15 cellular contexts compared by ENCODE assay signal in genomic region chrX:42131856-42132255, GRCh38.
A peak's percentile ranks its signal among the peaks of the same experiment; 100 is the strongest.
DNase-seq lines count a peak whose midpoint lies in the region; ATAC-seq and TF ChIP-seq lines count a peak whose summit lies in the region.
"Had no signal": no experiment of that assay in that cellular context is flagged by ENCODE, and none has a peak within 500 bp of the region (broad histone marks: within the 10 kb centered on the region; RNA-seq: fewer than 3 reads in every experiment).

No MANE protein-coding gene starts in this region.

- no peaks in the 10 kb centered on the region for H3K27me3 Mint-ChIP-seq in endodermal cell (ENCODE audit: insufficient read depth)

- DNase-seq in right cardiac atrium (no peak), right atrium auricular region (ENCODE audit: low spot score) (no peak), choroid plexus epithelial cell (ENCODE audit: low read depth) (peak; percentile 12), foreskin keratinocyte (no peak), endodermal cell (no peak), LoVo (ENCODE audit: low spot score) (no peak), left colon (no peak)
- DNase-seq: C1 segment of cervical spinal cord, GDM1, NCI-H1436, NCI-H2029 treated with DMSO at 0.1 percent for 48 hours, NCI-H2171 treated with DMSO at 0.1 percent for 48 hours, NCI-H748 treated with DMSO at 0.1 percent for 48 hours had no signal

- H3K4me1 ChIP-seq in right cardiac atrium (ENCODE audit: control insufficient read depth, insufficient read depth, low read length) (no peaks in the 10 kb centered on the region), right atrium auricular region (no peaks in the 10 kb centered on the region), foreskin keratinocyte (no peaks in the 10 kb centered on the region), endodermal cell (ENCODE audit: control insufficient read depth, insufficient read depth, low read length) (no peaks in the 10 kb centered on the region)

- H3K27me3 ChIP-seq in right cardiac atrium (ENCODE audit: control insufficient read depth, insufficient read depth), result no peaks in the 10 kb centered on the region
- no peaks in the 10 kb centered on the region for H3K27me3 ChIP-seq in right atrium auricular region
- H3K27me3 ChIP-seq in foreskin keratinocyte, result no peaks in the 10 kb centered on the region
- no peaks in the 10 kb centered on the region for H3K27me3 ChIP-seq in endodermal cell (ENCODE audit: control insufficient read depth, insufficient read depth, low read length, poor library complexity, severe bottlenecking)

- H3K4me3 Mint-ChIP-seq in endodermal cell, result no peak overlapping the region
- H3K4me3 Mint-ChIP-seq: IgD-negative memory B cell had no signal

- no peak overlapping the region for H3K27ac Mint-ChIP-seq in endodermal cell
- H3K27ac Mint-ChIP-seq: IgD-negative memory B cell had no signal

- no peak overlapping the region for H3K9ac ChIP-seq in endodermal cell (ENCODE audit: extremely low read depth, low read length, poor library complexity, severe bottlenecking)

- ATAC-seq in right cardiac atrium (peak; percentile 50 to 51), foreskin keratinocyte (peak; percentile 20), HG03520 (IDR thresholded peaks at IDR 0.05; ENCODE audit: unreplicated experiment) (no peak), left colon (no peak)

- H3K9me3 Mint-ChIP-seq in endodermal cell, result peaks cover 31% of the 10 kb centered on the region

- H3K27ac ChIP-seq in right cardiac atrium (ENCODE audit: low read length), result no peak overlapping the region
- H3K27ac ChIP-seq in right atrium auricular region, result no peak overlapping the region
- H3K27ac ChIP-seq in foreskin keratinocyte, result no peak overlapping the region
- H3K27ac ChIP-seq in endodermal cell (ENCODE audit: low read depth, low read length), result no peak overlapping the region

- H3K9me3 ChIP-seq in right cardiac atrium (ENCODE audit: control insufficient read depth, low read length) (no peaks in the 10 kb centered on the region), right atrium auricular region (peaks cover 0 to 12% of the 10 kb centered on the region in 2 donors), endodermal cell (ENCODE audit: control insufficient read depth, low read length) (no peaks in the 10 kb centered on the region)

- intact Hi-C loops in right cardiac atrium (cut with DNase I) (no loop called here), left colon (cut with DNase I, micrococcal nuclease) (no loop called here)

- H3K36me3 ChIP-seq in right atrium auricular region (no peaks in the 10 kb centered on the region), endodermal cell (ENCODE audit: control insufficient read depth, insufficient read depth, low read length) (no peaks in the 10 kb centered on the region)

- no peaks in the 10 kb centered on the region for H3K36me3 Mint-ChIP-seq in endodermal cell (ENCODE audit: low read depth)
- H3K36me3 Mint-ChIP-seq: IgD-negative memory B cell had no signal

- TF ChIP-seq CTCF in right atrium auricular region (IDR thresholded peaks at IDR 0.05) (no peak), choroid plexus epithelial cell (conservative IDR thresholded peaks at IDR 0.05; ENCODE audit: low read depth, low read length) (no peak), foreskin keratinocyte (conservative IDR thresholded peaks at IDR 0.05) (no peak), endodermal cell (conservative IDR thresholded peaks at IDR 0.05) (no peak)

- peaks cover 3% of the 10 kb centered on the region for H3K4me1 Mint-ChIP-seq in endodermal cell

- H3K4me3 ChIP-seq in right cardiac atrium (ENCODE audit: low read length), result no peak overlapping the region
- no peak overlapping the region for H3K4me3 ChIP-seq in right atrium auricular region
- H3K4me3 ChIP-seq in choroid plexus epithelial cell (ENCODE audit: low read depth, low read length), result no peak overlapping the region
- no peak overlapping the region for H3K4me3 ChIP-seq in endodermal cell (ENCODE audit: low read length)

Comparison
In these comparisons a context has a peak if more than half of its experiments do, and no peak if none do; other contexts are left out.
1. ATAC-seq: peak in right cardiac atrium (2 of 2) and foreskin keratinocyte (single experiment); none in HG03520 (single experiment) and left colon (single experiment).